ENCODE assay signal across 19 cellular contexts in genomic region chr4:129282293-129282692, GRCh38.
DNase-seq lines count a peak whose midpoint lies in the region; ATAC-seq lines count a peak whose summit lies in the region.
"Had no signal": no experiment of that assay in that cellular context is flagged by ENCODE, and none has a peak within 500 bp of the region (broad histone marks: within the 10 kb centered on the region; RNA-seq: fewer than 3 reads in every experiment).

No MANE protein-coding gene starts in this region.

- peak; percentile 8 for DNase-seq in NCI-H146 (lab: John Stamatoyannopoulos, UW)
- no peak for DNase-seq in NCI-H146 treated with DMSO at 0.1 percent for 48 hours (lab: John Stamatoyannopoulos, UW; ENCODE audit: unreplicated experiment)
- peak; percentile 48 to 57 for DNase-seq in NCI-H2081 (lab: John Stamatoyannopoulos, UW)
- DNase-seq in NCI-H2227 treated with DMSO at 0.1 percent for 48 hours (lab: John Stamatoyannopoulos, UW) = peak; percentile 88
- peak; percentile 11 for DNase-seq in putamen (ENCODE audit: low spot score)
- no peak for DNase-seq in sciatic nerve (ENCODE audit: low spot score)
- DNase-seq in NK-92 (lab: John Stamatoyannopoulos, UW; ENCODE audit: unreplicated experiment) = no peak
- DNase-seq: CD4-positive, CD25-positive, alpha-beta regulatory T cell; CD8-positive, alpha-beta T cell; DMS 273 treated with DMSO at 0.1 percent for 48 hours; DMS79; EL; GDM1; GM23248; H7; HFFc6 had no signal

- intact Hi-C loops in sciatic nerve (cut with DNase I) = no loop called here

- no peak for ATAC-seq in sciatic nerve
- ATAC-seq in HG02571 (IDR thresholded peaks at IDR 0.05; ENCODE audit: unreplicated experiment) = no peak
- ATAC-seq: CD8-positive, alpha-beta T cell; GM12878; HCT116 had no signal

Comparison
In these comparisons a context has a peak if more than half of its experiments do, and no peak if none do; other contexts are left out.
1. DNase-seq: peak in NCI-H146 (single experiment), NCI-H2081 (2 of 2), NCI-H2227 treated with DMSO at 0.1 percent for 48 hours (single experiment) and putamen (single experiment); none in NCI-H146 treated with DMSO at 0.1 percent for 48 hours (single experiment), sciatic nerve (single experiment) and NK-92 (single experiment).